1 cellular context compared by ENCODE assay signal in the genomic region with DNA sequence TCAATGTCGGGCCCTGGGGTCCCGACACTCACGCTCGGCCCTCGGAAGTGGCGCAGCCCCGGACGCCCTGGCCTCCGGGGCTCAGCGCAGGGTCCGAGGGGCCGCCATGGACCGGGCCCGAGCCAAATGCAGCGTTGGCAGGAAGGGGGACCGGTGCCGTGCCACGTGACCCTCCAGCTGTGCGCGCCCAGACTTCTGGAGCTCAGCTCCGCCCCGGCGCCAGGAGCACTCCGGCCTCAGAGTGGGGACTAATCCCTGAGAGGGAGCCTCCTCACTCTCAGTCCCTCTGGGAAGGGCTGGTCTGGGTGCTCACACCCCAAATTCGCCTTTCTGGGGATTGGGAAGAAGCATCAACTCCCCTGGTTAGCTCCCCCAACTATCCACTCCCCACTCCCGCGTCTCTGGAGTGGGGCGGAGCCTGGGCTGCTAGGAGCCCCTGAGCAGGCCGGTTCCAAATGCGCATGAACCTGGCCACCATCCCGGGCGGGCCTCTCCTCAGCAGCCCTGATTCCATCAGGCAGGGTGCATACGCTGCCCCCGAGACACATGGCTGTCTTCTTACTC.
TF ChIP-seq lines count a peak whose summit lies in the region.

Gene B3GNT9, minus strand, starts transcription at position 166 of the 564 bp plus-strand sequence. CDS start 513 bp downstream, outside the sequence.

TF ChIP-seq in A549, 52 proteins besides CTCF, POLR2A, EP300 and RAD21 (continued from another document):
- TF ChIP-seq PBX3 (IDR thresholded peaks at IDR 0.05) (peak; percentile 49; the same call in 1 of the 2 replicates), MAZ (IDR thresholded peaks at IDR 0.05; ENCODE audit: borderline replicate concordance, low read depth, low read length) (no peak), MAFK (IDR thresholded peaks at IDR 0.05; ENCODE audit: partially characterized antibody) (peak; percentile 13)
